ENCODE assay signal across 9 cellular contexts in genomic region chr2:189657867-189658266, GRCh38. TPM values are rescaled to one million over a fixed set of nuclear protein-coding genes. Genes with fewer than 3 reads are reported as not detected.
A peak's percentile ranks its signal among the peaks of the same experiment; 100 is the strongest.
DNase-seq lines count a peak whose midpoint lies in the region; ATAC-seq, FAIRE-seq and TF ChIP-seq lines count a peak whose summit lies in the region.
"Had no signal": no experiment of that assay in that cellular context is flagged by ENCODE, and none has a peak within 500 bp of the region (broad histone marks: within the 10 kb centered on the region; RNA-seq: fewer than 3 reads in every experiment).

No MANE protein-coding gene starts in this region.

- H3K27me3 Mint-ChIP-seq in effector memory CD8-positive, alpha-beta T cell = no peaks in the 10 kb centered on the region

- 38 to 46% methylated on average over 5 of the region's 5 CpGs for WGBS in upper lobe of left lung, 2 donors

- H3K79me2 ChIP-seq in OCI-LY7 (ENCODE audit: insufficient read depth, low read depth, low read length) = peaks cover 15% of the 10 kb centered on the region

- peak overlapping the region; percentile 90 for H2AFZ ChIP-seq in OCI-LY7 (ENCODE audit: low read length)

- TF ChIP-seq POLR2A in GM12892 (IDR thresholded peaks at IDR 0.05; ENCODE audit: low read depth, low read length) (no peak), upper lobe of left lung (IDR thresholded peaks at IDR 0.05) (no peak)

- H3K27ac ChIP-seq in OCI-LY7 (ENCODE audit: low read depth, low read length, poor library complexity, severe bottlenecking) (no peak overlapping the region), upper lobe of left lung (peak overlapping the region; percentile 54 to 65 (median 60))

- no TSS peak for BruUV-seq in OCI-LY7 (replicated peaks; lab: Mats Ljungman, UMichigan)

- peaks cover 22 to 25% of the 10 kb centered on the region in 2 donors for H3K4me1 Mint-ChIP-seq in effector memory CD8-positive, alpha-beta T cell (ENCODE audit: low read depth in 2 of 2)

- POLR2A ChIA-PET in OCI-LY7 (lab: Charles Lee) = interaction anchor here (0.5 to 3.1 kb wide), 4 partner anchors 14 to 105 kb away, joined by 3 to 21 read pairs (median 4); partner anchors contain the start of gene OSGEPL1

- TF ChIP-seq CTCF in OCI-LY7 (conservative IDR thresholded peaks at IDR 0.05; ENCODE audit: low read length) (no peak), upper lobe of left lung (IDR thresholded peaks at IDR 0.05) (no peak)

- TF ChIP-seq EP300 in upper lobe of left lung (IDR thresholded peaks at IDR 0.05) = no peak

- peak overlapping the region; percentile 36 for H3K4me2 ChIP-seq in OCI-LY7 (ENCODE audit: low read length)

- H3K27me3 ChIP-seq in upper lobe of left lung = no peaks in the 10 kb centered on the region

- no peak for DNase-seq in GM12892 (ENCODE audit: insufficient read length)
- peak; percentile 26 for DNase-seq in OCI-LY7 (ENCODE audit: low spot score)
- DNase-seq in effector memory CD8-positive, alpha-beta T cell = peak; percentile 21 to 43 (median 29)
- DNase-seq in upper lobe of left lung = peak in 1 of 2 donors; percentile 49
- DNase-seq in posterior cingulate gyrus = no peak
- DNase-seq in EL = no peak
- no peak for DNase-seq in NCI-H1092 (lab: John Stamatoyannopoulos, UW)

- H3K9me2 ChIP-seq in OCI-LY7 (ENCODE audit: insufficient read depth, low read length) = no peaks in the 10 kb centered on the region

- H3K9me3 ChIP-seq in OCI-LY7 (ENCODE audit: low read length) (no peaks in the 10 kb centered on the region), upper lobe of left lung (no peaks in the 10 kb centered on the region)

- peak overlapping the region; percentile 66 to 69 for H3K4me3 Mint-ChIP-seq in effector memory CD8-positive, alpha-beta T cell

- peak; percentile 95 for FAIRE-seq in GM12892 (lab: Jason Lieb, UNC)
- FAIRE-seq: colon had no signal

- H3K4me1 ChIP-seq in OCI-LY7 (ENCODE audit: insufficient read depth, low read length, poor library complexity, severe bottlenecking) (peaks cover 28% of the 10 kb centered on the region), upper lobe of left lung (peaks cover 14 to 26% (median 22%) of the 10 kb centered on the region in 4 donors)

- intact Hi-C loops in OCI-LY7 (cut with micrococcal nuclease; ENCODE audit: unreplicated experiment) (no loop called here), posterior cingulate gyrus (cut with DNase I) (no loop called here)

- peak overlapping the region; percentile 91 to 94 for H3K27ac Mint-ChIP-seq in effector memory CD8-positive, alpha-beta T cell

- H3K36me3 Mint-ChIP-seq in effector memory CD8-positive, alpha-beta T cell (ENCODE audit: insufficient read depth) = peaks cover 5% of the 10 kb centered on the region

- no peaks in the 10 kb centered on the region for H3K9me3 Mint-ChIP-seq in effector memory CD8-positive, alpha-beta T cell

- CTCF ChIA-PET in OCI-LY7 (lab: Charles Lee; ENCODE audit: unreplicated experiment) = no interaction called here

- peaks cover 10% of the 10 kb centered on the region; the same call in 1 of the 2 replicates for H4K20me1 ChIP-seq in OCI-LY7 (ENCODE audit: insufficient read depth, low read length)

- H3K36me3 ChIP-seq in OCI-LY7 (ENCODE audit: insufficient read depth, low read length) (no peaks in the 10 kb centered on the region), upper lobe of left lung (no peaks in the 10 kb centered on the region)

- H3K4me3 ChIP-seq in OCI-LY7 (ENCODE audit: low read depth, low read length, poor library complexity, severe bottlenecking) (no peak overlapping the region), upper lobe of left lung (no peak overlapping the region)

- ATAC-seq in HG02610 (IDR thresholded peaks at IDR 0.05; ENCODE audit: unreplicated experiment) (peak; percentile 50), upper lobe of left lung (ENCODE audit: low FRiP score in 2 of 2) (peak; percentile 41 to 81)
- ATAC-seq in effector memory CD8-positive, alpha-beta T cell (replicated peaks) = peak; percentile 28

RNA-seq across cellular contexts. Expression of gene ASNSD1, which starts 3.4 kb away (rescaled TPM):
- 44.9 TPM for polyA plus RNA-seq in GM12892 (2012; ENCODE audit: missing spikeins)
- total RNA-seq in OCI-LY7 (2014; rRNA removed; shearing (Covaris generic)) = 36.3 and 36.8 TPM in 2 replicates
- total RNA-seq in OCI-LY7 (2022) (31.9 TPM in 2 replicates), upper lobe of left lung (10 to 100 TPM; 29.5 to 49.6 (median 34.3) TPM)

RNA-seq across cellular contexts. Expression of gene ANKAR, which starts 16.6 kb away (rescaled TPM):
- polyA plus RNA-seq in GM12892 (2012; ENCODE audit: missing spikeins) = 3.3 TPM
- 1.3 and 2.9 TPM in 2 replicates for total RNA-seq in OCI-LY7 (2014; rRNA removed; shearing (Covaris generic))
- total RNA-seq in OCI-LY7 (2022) (2.0 and 3.0 TPM in 2 replicates), upper lobe of left lung (10 to 100 TPM in 1 of 6 donors, 1 to 10 TPM in 5; 8.0 to 13.1 (median 9.2) TPM)

Comparison
In these comparisons a context has a peak if more than half of its experiments do, and no peak if none do; other contexts are left out.
1. DNase-seq: peak in OCI-LY7 (single experiment) and effector memory CD8-positive, alpha-beta T cell (3 of 3); none in GM12892 (single experiment), posterior cingulate gyrus (0 of 10), EL (single experiment) and NCI-H1092 (single experiment).
2. Peak in every context shown above with its lines, with median percentiles within 50 percentile points of each other: ATAC-seq.